ENCODE assay signal across 2 cellular contexts in genomic region chr1:222466150-222466865, GRCh38.
TF ChIP-seq lines count a peak whose summit lies in the region.

No MANE protein-coding gene starts in this region.

TF ChIP-seq in SK-N-SH, 30 proteins besides CTCF, POLR2A, EP300 and RAD21 (continued from another document):
- TF ChIP-seq USF2 (IDR thresholded peaks at IDR 0.05; ENCODE audit: borderline replicate concordance, low read depth, low read length): no peak
- no peak for TF ChIP-seq NFIC (IDR thresholded peaks at IDR 0.05; ENCODE audit: borderline replicate concordance)
- no peak for TF ChIP-seq FOXM1 (IDR thresholded peaks at IDR 0.05; ENCODE audit: low read depth)

TF ChIP-seq in SK-N-SH treated with all-trans-retinoic acid at 6 μM for 48 hours, 23 proteins besides CTCF, POLR2A, EP300 and RAD21 (continued from another document):
- TF ChIP-seq PATZ1 (CRISPR knock-in tag; IDR thresholded peaks at IDR 0.05; ENCODE audit: borderline replicate concordance) (no peak), RARB (CRISPR knock-in tag; IDR thresholded peaks at IDR 0.05) (no peak), PPARA (CRISPR knock-in tag; IDR thresholded peaks at IDR 0.05; ENCODE audit: borderline replicate concordance) (no peak), TOX (CRISPR knock-in tag; IDR thresholded peaks at IDR 0.05; ENCODE audit: borderline replicate concordance) (no peak), TCF4 (CRISPR knock-in tag; IDR thresholded peaks at IDR 0.05; ENCODE audit: borderline replicate concordance) (no peak), ZFP30 (CRISPR knock-in tag; IDR thresholded peaks at IDR 0.05) (no peak), BACH2 (CRISPR knock-in tag; IDR thresholded peaks at IDR 0.05; ENCODE audit: borderline replicate concordance) (no peak), ZC3H10 (CRISPR knock-in tag; IDR thresholded peaks at IDR 0.05) (no peak), ZFP3 (CRISPR knock-in tag; IDR thresholded peaks at IDR 0.05) (no peak), ARNTL (CRISPR knock-in tag; IDR thresholded peaks at IDR 0.05; ENCODE audit: borderline replicate concordance, low read depth) (no peak), GLIS3 (CRISPR knock-in tag; IDR thresholded peaks at IDR 0.05) (no peak)
